Comparison of ENCODE assay signal across 8 cellular contexts in the genomic region with DNA sequence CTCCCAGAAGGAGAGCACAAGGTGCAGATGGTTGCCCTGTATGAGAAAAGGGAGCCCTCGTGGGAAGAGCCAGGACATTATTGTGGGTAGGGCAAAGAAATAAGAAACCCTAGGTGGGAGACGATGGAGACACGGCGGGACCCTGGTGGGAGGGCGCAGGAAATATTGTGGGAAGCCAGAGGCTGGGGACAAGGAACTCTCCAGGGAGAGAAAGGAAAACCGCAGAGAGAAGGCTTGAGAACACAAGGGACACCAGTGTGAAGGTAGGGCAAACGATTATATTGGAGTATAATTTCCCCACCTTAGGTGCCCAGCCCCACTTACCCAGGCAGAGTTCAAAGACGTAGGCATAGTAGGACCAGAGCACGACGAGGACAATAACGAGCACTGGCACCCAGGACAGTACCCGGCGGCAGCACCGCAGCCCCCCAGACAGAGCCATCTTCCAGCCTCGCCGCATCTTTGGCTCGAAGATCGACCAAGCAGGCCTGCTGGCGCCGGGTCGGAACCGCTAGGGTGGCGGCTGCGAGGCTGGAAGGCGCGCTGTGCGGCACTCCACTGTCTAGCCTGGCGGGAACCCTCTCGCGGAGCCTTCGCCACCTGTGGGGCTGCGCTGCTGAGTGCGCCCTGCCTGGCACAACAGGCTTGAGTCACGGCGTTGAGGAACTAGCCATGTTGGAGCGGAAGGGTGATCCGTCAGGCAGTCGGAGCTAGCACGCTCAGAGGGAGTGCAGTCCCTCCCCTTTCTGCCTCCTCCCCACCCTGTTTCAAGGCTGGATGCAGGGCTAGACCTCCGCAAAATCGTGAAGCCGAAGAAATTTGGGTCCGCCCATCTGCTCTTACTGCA. TPM values are rescaled to one million over a fixed set of nuclear protein-coding genes. Genes with fewer than 3 reads are reported as not detected.
DNase-seq lines count a peak whose midpoint lies in the region; ATAC-seq and TF ChIP-seq lines count a peak whose summit lies in the region.

A gene with protein sequence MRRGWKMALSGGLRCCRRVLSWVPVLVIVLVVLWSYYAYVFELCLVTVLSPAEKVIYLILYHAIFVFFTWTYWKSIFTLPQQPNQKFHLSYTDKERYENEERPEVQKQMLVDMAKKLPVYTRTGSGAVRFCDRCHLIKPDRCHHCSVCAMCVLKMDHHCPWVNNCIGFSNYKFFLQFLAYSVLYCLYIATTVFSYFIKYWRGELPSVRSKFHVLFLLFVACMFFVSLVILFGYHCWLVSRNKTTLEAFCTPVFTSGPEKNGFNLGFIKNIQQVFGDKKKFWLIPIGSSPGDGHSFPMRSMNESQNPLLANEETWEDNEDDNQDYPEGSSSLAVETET (minus strand): TSS at position 473 of the 847 bp plus-strand sequence. CDS start 13 bp downstream, at position 460.

- TF ChIP-seq CTCF in astrocyte of the spinal cord (IDR thresholded peaks at IDR 0.05; ENCODE audit: low read depth, low read length) = no peak

- H3K4me3 Mint-ChIP-seq in T-helper 17 cell = peak within 1 kb of the TSS; percentile 90

- ATAC-seq in T-helper 17 cell = peak; percentile 92
- ATAC-seq in sciatic nerve = peak; percentile 95
- no peak for ATAC-seq in HG03108 (IDR thresholded peaks at IDR 0.05; ENCODE audit: unreplicated experiment)
- ATAC-seq in GM18502 (IDR thresholded peaks at IDR 0.05; ENCODE audit: poor library complexity, unreplicated experiment) = no peak

- intact Hi-C loops in sciatic nerve (cut with DNase I) = no loop called here

- peaks cover 12% of the 10 kb centered on the region; the same call in 1 of the 2 replicates for H3K9me3 ChIP-seq in HUES6 (ENCODE audit: control insufficient read depth, insufficient read depth, low read depth, low read length)
- no peaks in the 10 kb centered on the region for H3K9me3 ChIP-seq in T-helper 17 cell (ENCODE audit: control insufficient read depth, low read length, poor library complexity, severe bottlenecking)

- peaks cover 21% of the 10 kb centered on the region for H3K4me1 Mint-ChIP-seq in T-helper 17 cell

- H3K4me1 ChIP-seq in HUES6 (ENCODE audit: control insufficient read depth, insufficient read depth, low read length) = no peaks in the 10 kb centered on the region

- H3K27ac Mint-ChIP-seq in T-helper 17 cell = peak within 1 kb of the TSS; percentile 81

- no peaks in the 10 kb centered on the region for H3K27me3 Mint-ChIP-seq in T-helper 17 cell

- peak; percentile 9 to 22 (median 10) for DNase-seq in T-helper 17 cell
- DNase-seq in astrocyte of the spinal cord (ENCODE audit: low read depth, low spot score) = peak; percentile 35
- DNase-seq in sciatic nerve (ENCODE audit: low spot score) = peak; percentile 69
- no peak for DNase-seq in LoVo (ENCODE audit: low spot score)

- no peaks in the 10 kb centered on the region for H3K36me3 ChIP-seq in HUES6 (ENCODE audit: control insufficient read depth, insufficient read depth, low read length)

- no peak within 1 kb of the TSS for H3K27ac ChIP-seq in HUES6 (ENCODE audit: low read depth, low read length)

- no peaks in the 10 kb centered on the region for H3K36me3 Mint-ChIP-seq in T-helper 17 cell (ENCODE audit: low read depth)

- in situ Hi-C loops in astrocyte of the spinal cord (cut with HindIII; ENCODE audit: low sequenced_read_pairs) = no loop called here

- H3K4me3 ChIP-seq in HUES6 (ENCODE audit: low read depth, low read length) = peak within 1 kb of the TSS; percentile 90
- H3K4me3 ChIP-seq in astrocyte of the spinal cord (ENCODE audit: low read depth, low read length) = peak within 1 kb of the TSS; percentile 41
- H3K4me3 ChIP-seq in iPS-11a (ENCODE audit: low read depth, low read length) = peak within 1 kb of the TSS; percentile 78

- H3K27me3 ChIP-seq in HUES6 (ENCODE audit: control insufficient read depth, insufficient read depth, low read length) = no peaks in the 10 kb centered on the region

- H3K9ac ChIP-seq in HUES6 (ENCODE audit: low read length) = peak within 1 kb of the TSS; percentile 79

RNA-seq across cellular contexts. Expression of the gene that starts here (rescaled TPM):
- total RNA-seq in T-helper 17 cell (under 1 TPM in 1 of 2 donors, not detected in 1; 0.10 TPM), sciatic nerve (3.3 TPM)

Comparison
In these comparisons a context has a peak if more than half of its experiments do, and no peak if none do; other contexts are left out.
1. Peak in DNase-seq and ATAC-seq in T-helper 17 cell; RNA of the gene not detected or under 1 TPM.